In the genomic region with DNA sequence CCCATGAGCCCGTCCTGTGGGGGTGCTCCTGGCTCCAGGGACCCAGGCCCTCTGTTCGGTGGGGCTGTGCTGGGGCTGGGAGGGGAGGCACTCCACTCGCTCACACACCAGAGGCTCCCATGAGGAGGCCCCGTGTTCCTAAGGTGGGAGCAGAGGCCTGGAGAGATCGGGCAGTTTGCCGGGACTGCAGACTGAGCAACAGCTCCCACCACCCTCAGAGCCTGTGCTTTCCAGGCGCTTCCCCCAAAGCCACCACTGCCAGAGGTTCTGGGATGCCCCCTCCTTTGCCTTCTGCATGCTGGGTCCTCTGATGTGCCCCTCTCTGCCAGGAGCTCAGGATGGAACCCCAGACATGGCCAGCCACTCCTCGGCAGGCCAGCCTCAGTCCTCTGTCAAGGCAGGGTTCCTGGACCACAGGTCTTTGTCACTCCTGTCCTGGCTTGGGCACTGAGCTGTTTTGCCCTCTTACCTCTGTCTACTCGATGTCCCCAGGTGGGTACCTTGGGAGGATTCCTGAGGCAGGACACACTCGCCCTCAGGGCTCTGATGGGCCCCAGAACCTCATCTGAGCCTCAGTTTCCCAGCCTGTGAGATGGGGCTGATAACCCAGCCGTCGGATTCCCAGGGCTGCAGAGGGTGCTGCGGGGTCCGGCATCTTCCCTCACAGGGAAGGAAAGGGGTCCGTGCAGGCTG, we compare ENCODE assay signal across 24 cellular contexts.
"Had no signal": no experiment of that assay in that cellular context is flagged by ENCODE, and none has a peak within 500 bp of the region (broad histone marks: within the 10 kb centered on the region; RNA-seq: fewer than 3 reads in every experiment).

No MANE protein-coding gene starts in this region.

- H2AFZ ChIP-seq: hepatocyte had no signal

- DNase-seq: dermis blood vessel endothelial cell; dorsolateral prefrontal cortex; effector CD4-positive, alpha-beta T cell; effector memory CD4-positive, alpha-beta T cell; foreskin keratinocyte; hypothalamus; immature natural killer cell; islet precursor cell; left cardiac atrium; left lung; left ventricle myocardium superior; mammary epithelial cell; mesendoderm; midbrain; naive thymus-derived CD4-positive, alpha-beta T cell had no signal

- H3K27ac ChIP-seq: coronary artery, dorsolateral prefrontal cortex, esophagus muscularis mucosa, foreskin keratinocyte, gastroesophageal sphincter, heart left ventricle, hepatocyte, left lung had no signal

- H3K79me2 ChIP-seq: hepatocyte had no signal

- FAIRE-seq: colon, endothelial cell of umbilical vein, frontal cortex had no signal

- ATAC-seq: foreskin keratinocyte; gastroesophageal sphincter; left cardiac atrium; left lung; left ventricle myocardium superior; naive thymus-derived CD4-positive, alpha-beta T cell had no signal

- H3K36me3 ChIP-seq: esophagus muscularis mucosa, gastroesophageal sphincter, heart left ventricle, left lung had no signal

- H3K4me2 ChIP-seq: hepatocyte had no signal

- H3K4me1 ChIP-seq: esophagus muscularis mucosa, foreskin keratinocyte, gastroesophageal sphincter, heart left ventricle, left lung had no signal

- H3K4me3 ChIP-seq: coronary artery, dorsolateral prefrontal cortex, esophagus muscularis mucosa, gastroesophageal sphincter, heart left ventricle, hepatocyte, left lung, lung had no signal
